ENCODE assay signal across 8 cellular contexts in genomic region chr3:125055165-125055912, GRCh38. TPM values are rescaled to one million over a fixed set of nuclear protein-coding genes. Genes with fewer than 3 reads are reported as not detected.
DNase-seq lines count a peak whose midpoint lies in the region; ATAC-seq lines count a peak whose summit lies in the region.

No MANE protein-coding gene starts in this region.

- peaks cover 21% of the 10 kb centered on the region for H3K36me3 Mint-ChIP-seq in T-helper 2 cell treated with Interferon-gamma antibody and Interleukin-4, amounts not matched to agents 5 μg/mL and 100 μg/mL, for 36 hours (ENCODE audit: low read depth)
- H3K36me3 Mint-ChIP-seq in effector memory CD8-positive, alpha-beta T cell (ENCODE audit: insufficient read depth) = peaks cover 13% of the 10 kb centered on the region
- peaks cover 0 to 17% (median 5%) of the 10 kb centered on the region in 5 donors for H3K36me3 Mint-ChIP-seq in naive thymus-derived CD4-positive, alpha-beta T cell

- intact Hi-C loops in naive thymus-derived CD4-positive, alpha-beta T cell (cut with micrococcal nuclease) = loop anchor here (2.0 to 10.0 kb wide), 9 partner anchors 31 to 1471 kb away; partner anchors contain the start of genes HACD2 (in 1 of the 2), SNX4 (in 1 of the 2), UMPS (in 1 of the 2) and ZNF148 (in 1 of the 2)

- peak; percentile 49 for DNase-seq in stimulated activated CD4-positive, alpha-beta T cell treated with anti-CD3 and anti-CD28 coated beads, Interleukin-15, amount 100 ng/mL, for 24 hours
- DNase-seq in stimulated activated CD4-positive, alpha-beta T cell treated with anti-CD3 and anti-CD28 coated beads, Interleukin-1b, Interleukin-23, amount 100 ng/mL, for 48 hours = no peak
- peak; percentile 17 for DNase-seq in T-helper 2 cell treated with Interferon-gamma antibody and Interleukin-4, amounts not matched to agents 5 μg/mL and 100 μg/mL, for 36 hours (ENCODE audit: low spot score)
- peak in 2 of 3 experiments; percentile 8 for DNase-seq in effector memory CD8-positive, alpha-beta T cell
- peak in 6 of 9 donors; percentile 15 to 52 (median 24) for DNase-seq in naive thymus-derived CD4-positive, alpha-beta T cell
- DNase-seq in cerebellum (ENCODE audit: low spot score) (no peak), SHP77 treated with DMSO at 0.1 percent for 48 hours (lab: John Stamatoyannopoulos, UW) (no peak)

- POLR2A ChIA-PET in naive thymus-derived CD4-positive, alpha-beta T cell (lab: Charles Lee) = interaction anchor here (1.3 kb wide), 1 partner anchor 72 kb away, joined by 3 read pairs; no protein-coding TSS in a partner anchor

- H3K4me1 ChIP-seq in naive thymus-derived CD4-positive, alpha-beta T cell (ENCODE audit: control insufficient read depth in 2 of 2, insufficient read depth in 2 of 2, low read length in 2 of 2) = peaks cover 42 to 43% of the 10 kb centered on the region in 2 donors

- H3K4me3 Mint-ChIP-seq in T-helper 2 cell treated with Interferon-gamma antibody and Interleukin-4, amounts not matched to agents 5 μg/mL and 100 μg/mL, for 36 hours = peak overlapping the region; percentile 97
- H3K4me3 Mint-ChIP-seq in effector memory CD8-positive, alpha-beta T cell = peak overlapping the region; percentile 93 to 99
- peak overlapping the region; percentile 89 to 100 (median 96) for H3K4me3 Mint-ChIP-seq in naive thymus-derived CD4-positive, alpha-beta T cell

- peak overlapping the region; percentile 89 for H3K27ac ChIP-seq in naive thymus-derived CD4-positive, alpha-beta T cell (ENCODE audit: low read depth, low read length)

- H3K27me3 ChIP-seq in naive thymus-derived CD4-positive, alpha-beta T cell (ENCODE audit: control insufficient read depth in 2 of 2, insufficient read depth in 2 of 2, low read length in 2 of 2) = no peaks in the 10 kb centered on the region

- CTCF ChIA-PET in naive thymus-derived CD4-positive, alpha-beta T cell (lab: Charles Lee) = no interaction called here

- no peaks in the 10 kb centered on the region for H3K9me3 ChIP-seq in naive thymus-derived CD4-positive, alpha-beta T cell (ENCODE audit: control insufficient read depth in 2 of 3, low read length in 3 of 3)

- peaks cover 45% of the 10 kb centered on the region for H3K4me1 Mint-ChIP-seq in T-helper 2 cell treated with Interferon-gamma antibody and Interleukin-4, amounts not matched to agents 5 μg/mL and 100 μg/mL, for 36 hours (ENCODE audit: low read depth)
- H3K4me1 Mint-ChIP-seq in effector memory CD8-positive, alpha-beta T cell (ENCODE audit: low read depth in 2 of 2) = peaks cover 45 to 50% of the 10 kb centered on the region in 2 donors
- peaks cover 41 to 59% (median 54%) of the 10 kb centered on the region in 7 donors for H3K4me1 Mint-ChIP-seq in naive thymus-derived CD4-positive, alpha-beta T cell

- peak; percentile 10 for ATAC-seq in HG03064 (IDR thresholded peaks at IDR 0.05; ENCODE audit: low read depth, unreplicated experiment)
- peak; percentile 18 for ATAC-seq in effector memory CD8-positive, alpha-beta T cell (replicated peaks)
- peak; percentile 23 for ATAC-seq in naive thymus-derived CD4-positive, alpha-beta T cell

- H3K9me3 Mint-ChIP-seq in T-helper 2 cell treated with Interferon-gamma antibody and Interleukin-4, amounts not matched to agents 5 μg/mL and 100 μg/mL, for 36 hours = no peaks in the 10 kb centered on the region
- H3K9me3 Mint-ChIP-seq in effector memory CD8-positive, alpha-beta T cell = no peaks in the 10 kb centered on the region
- no peaks in the 10 kb centered on the region for H3K9me3 Mint-ChIP-seq in naive thymus-derived CD4-positive, alpha-beta T cell

- H3K4me3 ChIP-seq in naive thymus-derived CD4-positive, alpha-beta T cell (ENCODE audit: low read length) = peak overlapping the region; percentile 94

- H3K27me3 Mint-ChIP-seq in T-helper 2 cell treated with Interferon-gamma antibody and Interleukin-4, amounts not matched to agents 5 μg/mL and 100 μg/mL, for 36 hours (ENCODE audit: low read depth) = peaks cover 28% of the 10 kb centered on the region
- peaks cover 5 to 6% of the 10 kb centered on the region in 2 donors for H3K27me3 Mint-ChIP-seq in effector memory CD8-positive, alpha-beta T cell
- peaks cover 0 to 29% (median 0%) of the 10 kb centered on the region in 5 donors for H3K27me3 Mint-ChIP-seq in naive thymus-derived CD4-positive, alpha-beta T cell

- no peaks in the 10 kb centered on the region for H3K36me3 ChIP-seq in naive thymus-derived CD4-positive, alpha-beta T cell (ENCODE audit: control insufficient read depth in 2 of 3, insufficient read depth in 3 of 3, low read length in 3 of 3)

- H3K27ac Mint-ChIP-seq in T-helper 2 cell treated with Interferon-gamma antibody and Interleukin-4, amounts not matched to agents 5 μg/mL and 100 μg/mL, for 36 hours = peak overlapping the region; percentile 90
- peak overlapping the region; percentile 94 to 97 for H3K27ac Mint-ChIP-seq in effector memory CD8-positive, alpha-beta T cell
- peak overlapping the region; percentile 83 to 99 (median 93) for H3K27ac Mint-ChIP-seq in naive thymus-derived CD4-positive, alpha-beta T cell

RNA-seq across cellular contexts. Expression of gene HEG1, which starts 0.5 kb away (rescaled TPM):
- total RNA-seq in naive thymus-derived CD4-positive, alpha-beta T cell = 10 to 100 TPM; 16.9 to 45.4 (median 20.0) TPM
- polyA plus RNA-seq in naive thymus-derived CD4-positive, alpha-beta T cell = 1 to 10 TPM; 2.1 to 5.4 TPM
- total RNA-seq in cerebellum = 17.2 TPM

Comparison
In these comparisons a context has a peak if more than half of its experiments do, and no peak if none do; other contexts are left out.
1. DNase-seq: peak in stimulated activated CD4-positive, alpha-beta T cell treated with anti-CD3 and anti-CD28 coated beads, Interleukin-15, amount 100 ng/mL, for 24 hours (single experiment), T-helper 2 cell treated with Interferon-gamma antibody and Interleukin-4, amounts not matched to agents 5 μg/mL and 100 μg/mL, for 36 hours (single experiment), effector memory CD8-positive, alpha-beta T cell (2 of 3) and naive thymus-derived CD4-positive, alpha-beta T cell (6 of 9); none in stimulated activated CD4-positive, alpha-beta T cell treated with anti-CD3 and anti-CD28 coated beads, Interleukin-1b, Interleukin-23, amount 100 ng/mL, for 48 hours (single experiment), cerebellum (single experiment) and SHP77 treated with DMSO at 0.1 percent for 48 hours (single experiment).
2. Peak in every context shown above with its lines, with median percentiles within 50 percentile points of each other: ATAC-seq, H3K27ac Mint-ChIP-seq and H3K4me3 Mint-ChIP-seq.